ENCODE assay signal across 16 cellular contexts in genomic region chr4:71230613-71231012, GRCh38.
DNase-seq lines count a peak whose midpoint lies in the region; ATAC-seq and TF ChIP-seq lines count a peak whose summit lies in the region.
"Had no signal": no experiment of that assay in that cellular context is flagged by ENCODE, and none has a peak within 500 bp of the region (broad histone marks: within the 10 kb centered on the region; RNA-seq: fewer than 3 reads in every experiment).

No MANE protein-coding gene starts in this region.

- H3K9me3 ChIP-seq in endocrine pancreas (ENCODE audit: control insufficient read depth, low read length) (no peaks in the 10 kb centered on the region), muscle layer of duodenum (ENCODE audit: control insufficient read depth in 1 of 2, low read length in 2 of 2) (no peaks in the 10 kb centered on the region)
- H3K9me3 ChIP-seq: adrenal gland, tibial nerve had no signal

- H3K27me3 ChIP-seq in endocrine pancreas (ENCODE audit: control insufficient read depth, insufficient read depth, low read length): no peaks in the 10 kb centered on the region
- no peaks in the 10 kb centered on the region for H3K27me3 ChIP-seq in muscle layer of duodenum (ENCODE audit: low read depth, low read length)
- H3K27me3 ChIP-seq: adrenal gland, tibial nerve had no signal

- no peak overlapping the region for H3K27ac Mint-ChIP-seq in type B pancreatic cell

- H3K4me3 Mint-ChIP-seq in type B pancreatic cell: peak overlapping the region; percentile 15

- H3K9ac ChIP-seq in endocrine pancreas (ENCODE audit: control insufficient read depth, insufficient read depth, low read length): peak overlapping the region; percentile 17

- H3K36me3 ChIP-seq in endocrine pancreas (ENCODE audit: control insufficient read depth, insufficient read depth, low read length) (no peaks in the 10 kb centered on the region), muscle layer of duodenum (ENCODE audit: control insufficient read depth in 1 of 2, insufficient read depth in 2 of 2, low read length in 2 of 2) (no peaks in the 10 kb centered on the region)
- H3K36me3 ChIP-seq: adrenal gland, tibial nerve had no signal

- no peak overlapping the region for H3K4me3 ChIP-seq in endocrine pancreas (ENCODE audit: control insufficient read depth, insufficient read depth, low read length)
- H3K4me3 ChIP-seq in muscle layer of duodenum (ENCODE audit: low read depth in 1 of 2, low read length in 2 of 2): peak overlapping the region in 1 of 2 donors; percentile 34
- H3K4me3 ChIP-seq: adrenal gland had no signal

- peak; percentile 38 for DNase-seq in NCI-H2196 (lab: John Stamatoyannopoulos, UW; ENCODE audit: unreplicated experiment)
- no peak for DNase-seq in NCI-H2196 treated with DMSO at 0.1 percent for 48 hours (lab: John Stamatoyannopoulos, UW; ENCODE audit: unreplicated experiment)
- no peak for DNase-seq in type B pancreatic cell (ENCODE audit: extremely low spot score, unreplicated experiment)
- DNase-seq in NCI-H1417 (lab: John Stamatoyannopoulos, UW): no peak
- DNase-seq in HUDEP-2 (lab: John Stamatoyannopoulos, UW; ENCODE audit: unreplicated experiment in 76 of 76): no peak
- DNase-seq: activated T-cell treated with anti-CD3 and anti-CD28 coated beads for 4 hours; DMS53; effector CD8-positive, alpha-beta T cell; KG1; mammary epithelial cell; NCI-H226 had no signal

- no peaks in the 10 kb centered on the region for H3K27me3 Mint-ChIP-seq in type B pancreatic cell

- TF ChIP-seq CTCF in type B pancreatic cell (conservative IDR thresholded peaks at IDR 0.05): no peak

- peak overlapping the region; percentile 3 for H3K27ac ChIP-seq in muscle layer of duodenum (ENCODE audit: low read length)
- H3K27ac ChIP-seq: adrenal gland had no signal

- no peaks in the 10 kb centered on the region for H3K36me3 Mint-ChIP-seq in type B pancreatic cell

- H3K4me1 Mint-ChIP-seq in type B pancreatic cell (ENCODE audit: unreplicated experiment): peaks cover 27% of the 10 kb centered on the region

- no peaks in the 10 kb centered on the region for H3K9me3 Mint-ChIP-seq in type B pancreatic cell

- no peak for ATAC-seq in GM21360 (IDR thresholded peaks at IDR 0.05; ENCODE audit: unreplicated experiment)

- H3K4me1 ChIP-seq in endocrine pancreas (ENCODE audit: control insufficient read depth, insufficient read depth, low read length): no peaks in the 10 kb centered on the region
- H3K4me1 ChIP-seq in muscle layer of duodenum (ENCODE audit: control insufficient read depth in 1 of 2, insufficient read depth in 2 of 2, low read length in 2 of 2): peaks cover 12 to 28% of the 10 kb centered on the region in 2 donors
